In genomic region chr6:47298475-47298874, GRCh38 we compare ENCODE assay signal across 30 cellular contexts. TPM values are rescaled to one million over a fixed set of nuclear protein-coding genes. Genes with fewer than 3 reads are reported as not detected.
"Had no signal": no experiment of that assay in that cellular context is flagged by ENCODE, and none has a peak within 500 bp of the region (broad histone marks: within the 10 kb centered on the region; RNA-seq: fewer than 3 reads in every experiment).

No MANE protein-coding gene starts in this region.

- ATAC-seq: heart right ventricle; left lobe of liver; naive thymus-derived CD4-positive, alpha-beta T cell; sciatic nerve; stimulated activated naive CD8-positive, alpha-beta T cell treated with anti-CD3 and anti-CD28 coated beads, Interleukin-15, amount 100 ng/mL, for 72 hours had no signal

- H3K9ac ChIP-seq: neural progenitor cell, parathyroid adenoma had no signal

- H3K27ac Mint-ChIP-seq: memory B cell; mesothelial cell of epicardium; naive thymus-derived CD4-positive, alpha-beta T cell; nephron; neural progenitor cell; stimulated activated naive CD8-positive, alpha-beta T cell treated with anti-CD3 and anti-CD28 coated beads, Interleukin-15, amount 100 ng/mL, for 72 hours; type B pancreatic cell had no signal

- H3K4me3 ChIP-seq: coronary artery, esophagus muscularis mucosa, heart right ventricle, lung, neural progenitor cell, right atrium auricular region, smooth muscle cell, thyroid gland had no signal

- H3K27me3 ChIP-seq: esophagus muscularis mucosa, neural progenitor cell, right atrium auricular region, thyroid gland had no signal

- DNase-seq: dermis blood vessel endothelial cell; effector memory CD4-positive, alpha-beta T cell; foreskin melanocyte; glutamatergic neuron; heart right ventricle; hippocampal formation; islet precursor cell; kidney glomerular epithelial cell; naive thymus-derived CD4-positive, alpha-beta T cell; stimulated activated CD4-positive, alpha-beta T cell treated with anti-CD3 and anti-CD28 coated beads, Interleukin-12 subunit alpha, Interleukin-12 subunit beta, amount 100 ng/mL, for 4 hours; stimulated activated CD4-positive, alpha-beta T cell treated with anti-CD3 and anti-CD28 coated beads, Interleukin-1b, Interleukin-23, amount 100 ng/mL, for 48 hours; stimulated activated CD4-positive, alpha-beta T cell treated with anti-CD3 and anti-CD28 coated beads, Interleukin-4, amount 100 ng/mL, for 1 hour; stimulated activated CD8-positive, alpha-beta memory T cell treated with anti-CD3 and anti-CD28 coated beads, Interleukin-4, amount 100 ng/mL, for 48 hours; stimulated activated naive CD4-positive, alpha-beta T cell; stimulated activated naive CD8-positive, alpha-beta T cell treated with anti-CD3 and anti-CD28 coated beads, Interleukin-15, amount 100 ng/mL, for 72 hours; thyroid gland had no signal

- H3K9me3 ChIP-seq: esophagus muscularis mucosa, heart right ventricle, right atrium auricular region, thyroid gland had no signal

- H3K4me2 ChIP-seq: neural progenitor cell, smooth muscle cell had no signal

- H3K27ac ChIP-seq: coronary artery, esophagus muscularis mucosa, heart right ventricle, neural progenitor cell, parathyroid adenoma, right atrium auricular region, thyroid gland had no signal

- H3K4me3 Mint-ChIP-seq: memory B cell; mesothelial cell of epicardium; naive thymus-derived CD4-positive, alpha-beta T cell; nephron; neural progenitor cell; stimulated activated naive CD8-positive, alpha-beta T cell treated with anti-CD3 and anti-CD28 coated beads, Interleukin-15, amount 100 ng/mL, for 72 hours; type B pancreatic cell had no signal

- H3K9me3 Mint-ChIP-seq: memory B cell; nephron; stimulated activated naive CD8-positive, alpha-beta T cell treated with anti-CD3 and anti-CD28 coated beads, Interleukin-15, amount 100 ng/mL, for 72 hours had no signal

- H3K36me3 ChIP-seq: esophagus muscularis mucosa, heart right ventricle, neural progenitor cell, right atrium auricular region, thyroid gland had no signal

- H3K36me3 Mint-ChIP-seq: memory B cell, mesothelial cell of epicardium had no signal

- H3K4me1 Mint-ChIP-seq: memory B cell; mesothelial cell of epicardium; naive thymus-derived CD4-positive, alpha-beta T cell had no signal

- H3K4me1 ChIP-seq: parathyroid adenoma, thyroid gland had no signal

- H3K27me3 Mint-ChIP-seq: progenitor cell of endocrine pancreas, type B pancreatic cell had no signal

RNA-seq across cellular contexts. Expression of gene TNFRSF21, which starts 11.2 kb away (rescaled TPM):
- polyA plus RNA-seq: naive thymus-derived CD4-positive, alpha-beta T cell had no signal
